In genomic region chr4:151099226-151099975, GRCh38 we compare ENCODE assay signal across 8 cellular contexts. TPM values are rescaled to one million over a fixed set of nuclear protein-coding genes. Genes with fewer than 3 reads are reported as not detected.
DNase-seq lines count a peak whose midpoint lies in the region; ATAC-seq and TF ChIP-seq lines count a peak whose summit lies in the region.

Gene RPS3A (plus strand): TSS chr4:151099628. CDS start chr4:151099653, 25 bp downstream.

- intact Hi-C loops in CD4-positive, alpha-beta T cell (cut with DNase I, micrococcal nuclease), result loop anchor here (1.0 to 5.0 kb wide), 6 partner anchors 84 to 1679 kb away; partner anchors contain the start of genes FBXW7 (in 2 of the 2), LRBA (in 2 of the 2), ARFIP1 (in 1 of the 2) and FHIP1A (in 1 of the 2)
- intact Hi-C loops in lower lobe of right lung (cut with DNase I), result no loop called here

- TF ChIP-seq CTCF in CD4-positive, alpha-beta T cell (IDR thresholded peaks at IDR 0.05), result peak; percentile 91
- TF ChIP-seq CTCF in lower lobe of right lung (IDR thresholded peaks at IDR 0.05), result peak; percentile 87

- H3K27me3 ChIP-seq in CD4-positive, alpha-beta T cell (ENCODE audit: control insufficient read depth, insufficient read depth, low read length), result no peaks in the 10 kb centered on the region
- no peaks in the 10 kb centered on the region for H3K27me3 ChIP-seq in lower lobe of right lung (ENCODE audit: low read depth)

- POLR2A ChIA-PET in CD4-positive, alpha-beta T cell (lab: Charles Lee), result interaction anchor here (0.6 to 4.4 kb wide), 13 partner anchors 9 to 1680 kb away, joined by 3 to 78 read pairs (median 3); partner anchors contain the start of genes ARFIP1, GATB, LRBA and TIGD4
- POLR2A ChIA-PET in activated CD4-positive, alpha-beta memory T cell treated with anti-CD3 and anti-CD28 coated beads, Interleukin-2, amount 10 ng/mL, durations not matched to agents 7 days and 5 days (lab: Charles Lee), result interaction anchor here (0.6 to 3.2 kb wide), 15 partner anchors 9 to 1680 kb away, joined by 3 to 57 read pairs (median 5); partner anchors contain the start of genes ARFIP1, FBXW7, LRBA and TIGD4

- CTCF ChIA-PET in CD4-positive, alpha-beta T cell (lab: Charles Lee), result interaction anchor here (0.8 to 2.4 kb wide), 9 partner anchors 11 to 1694 kb away, joined by 3 to 13 read pairs (median 3); partner anchors contain the start of genes ARFIP1, FHIP1A, LRBA and TIGD4
- CTCF ChIA-PET in activated CD4-positive, alpha-beta memory T cell treated with anti-CD3 and anti-CD28 coated beads, Interleukin-2, amount 10 ng/mL, durations not matched to agents 7 days and 5 days (lab: Charles Lee), result interaction anchor here (0.6 to 1.2 kb wide), 8 partner anchors 10 to 232 kb away, joined by 3 to 5 read pairs (median 3); no protein-coding TSS in a partner anchor

- peak; percentile 96 to 99 (median 98) for DNase-seq in CD4-positive, alpha-beta T cell
- DNase-seq in NCI-H82 treated with DMSO at 0.1 percent for 48 hours (lab: John Stamatoyannopoulos, UW; ENCODE audit: unreplicated experiment) (peak; percentile 82), ecto neural progenitor cell (ENCODE audit: low spot score) (peak; percentile 96), lower lobe of right lung (peak; percentile 97)
- DNase-seq in activated CD4-positive, alpha-beta memory T cell treated with anti-CD3 and anti-CD28 coated beads, Interleukin-2, amount 10 ng/mL, durations not matched to agents 7 days and 5 days, result peak; percentile 99
- peak; percentile 93 to 99 (median 96) for DNase-seq in stimulated activated CD4-positive, alpha-beta T cell treated with anti-CD3 and anti-CD28 coated beads, TNF-alpha, amount 100 ng/mL, for 4 hours (ENCODE audit: low read depth in 3 of 3)

- no peaks in the 10 kb centered on the region for H3K27me3 Mint-ChIP-seq in CD4-positive, alpha-beta T cell
- H3K27me3 Mint-ChIP-seq in activated CD4-positive, alpha-beta memory T cell treated with anti-CD3 and anti-CD28 coated beads, Interleukin-2, amount 10 ng/mL, durations not matched to agents 7 days and 5 days, result no peaks in the 10 kb centered on the region

- peak within 1 kb of the TSS; percentile 88 for H3K27ac Mint-ChIP-seq in CD4-positive, alpha-beta T cell
- peak within 1 kb of the TSS; percentile 87 for H3K27ac Mint-ChIP-seq in activated CD4-positive, alpha-beta memory T cell treated with anti-CD3 and anti-CD28 coated beads, Interleukin-2, amount 10 ng/mL, durations not matched to agents 7 days and 5 days

- no peaks in the 10 kb centered on the region for H3K9me3 ChIP-seq in CD4-positive, alpha-beta T cell (ENCODE audit: control insufficient read depth, low read length)
- no peaks in the 10 kb centered on the region for H3K9me3 ChIP-seq in lower lobe of right lung

- ATAC-seq in CD4-positive, alpha-beta T cell (ENCODE audit: poor library complexity), result peak; percentile 83
- peak; percentile 96 for ATAC-seq in GM19397 (IDR thresholded peaks at IDR 0.05; ENCODE audit: unreplicated experiment)
- peak; percentile 80 for ATAC-seq in HG03575 (IDR thresholded peaks at IDR 0.05; ENCODE audit: extremely low read depth, insufficient number of reproducible peaks, low FRiP score, unreplicated experiment)
- peak; percentile 97 to 99 for ATAC-seq in lower lobe of right lung

- H3K9me3 Mint-ChIP-seq in CD4-positive, alpha-beta T cell, result no peaks in the 10 kb centered on the region
- H3K9me3 Mint-ChIP-seq in activated CD4-positive, alpha-beta memory T cell treated with anti-CD3 and anti-CD28 coated beads, Interleukin-2, amount 10 ng/mL, durations not matched to agents 7 days and 5 days, result no peaks in the 10 kb centered on the region

- H3K4me1 ChIP-seq in lower lobe of right lung, result peaks cover 30% of the 10 kb centered on the region

- H3K4me3 ChIP-seq in lower lobe of right lung, result peak within 1 kb of the TSS; percentile 94

- peaks cover 37% of the 10 kb centered on the region for H3K36me3 ChIP-seq in lower lobe of right lung

- peaks cover 36% of the 10 kb centered on the region for H3K4me1 Mint-ChIP-seq in CD4-positive, alpha-beta T cell (ENCODE audit: low read depth)
- H3K4me1 Mint-ChIP-seq in activated CD4-positive, alpha-beta memory T cell treated with anti-CD3 and anti-CD28 coated beads, Interleukin-2, amount 10 ng/mL, durations not matched to agents 7 days and 5 days, result peaks cover 57% of the 10 kb centered on the region

- H3K4me3 Mint-ChIP-seq in CD4-positive, alpha-beta T cell, result peak within 1 kb of the TSS; percentile 87
- peak within 1 kb of the TSS; percentile 85 for H3K4me3 Mint-ChIP-seq in activated CD4-positive, alpha-beta memory T cell treated with anti-CD3 and anti-CD28 coated beads, Interleukin-2, amount 10 ng/mL, durations not matched to agents 7 days and 5 days

- H3K36me3 Mint-ChIP-seq in CD4-positive, alpha-beta T cell (ENCODE audit: low read depth), result peaks cover 53% of the 10 kb centered on the region
- H3K36me3 Mint-ChIP-seq in activated CD4-positive, alpha-beta memory T cell treated with anti-CD3 and anti-CD28 coated beads, Interleukin-2, amount 10 ng/mL, durations not matched to agents 7 days and 5 days (ENCODE audit: low read depth), result peaks cover 47% of the 10 kb centered on the region

- peak within 1 kb of the TSS; percentile 82 for H3K27ac ChIP-seq in CD4-positive, alpha-beta T cell (ENCODE audit: low read depth, low read length)
- peak within 1 kb of the TSS; percentile 91 for H3K27ac ChIP-seq in lower lobe of right lung

RNA-seq across cellular contexts. Expression of gene RPS3A, which starts in this region (rescaled TPM):
- total RNA-seq in CD4-positive, alpha-beta T cell, result 1,000 to 10,000 TPM; 3,925 to 4,071 TPM
- total RNA-seq in activated CD4-positive, alpha-beta memory T cell treated with anti-CD3 and anti-CD28 coated beads, Interleukin-2, amount 10 ng/mL, durations not matched to agents 7 days and 5 days, result 1,000 to 10,000 TPM; 1,515 to 1,526 TPM
- total RNA-seq in lower lobe of right lung, result 1,447 TPM

Comparison
In these comparisons a context has a peak if more than half of its experiments do, and no peak if none do; other contexts are left out.
1. Peak in every context shown above with its lines: DNase-seq, ATAC-seq, H3K4me3 ChIP-seq and H3K27ac ChIP-seq.